In genomic region chr4:25346913-25347312, GRCh38 we compare ENCODE assay signal across 20 cellular contexts. TPM values are rescaled to one million over a fixed set of nuclear protein-coding genes. Genes with fewer than 3 reads are reported as not detected.
DNase-seq lines count a peak whose midpoint lies in the region; ATAC-seq and TF ChIP-seq lines count a peak whose summit lies in the region.
"Had no signal": no experiment of that assay in that cellular context is flagged by ENCODE, and none has a peak within 500 bp of the region (broad histone marks: within the 10 kb centered on the region; RNA-seq: fewer than 3 reads in every experiment).

No MANE protein-coding gene starts in this region.

- POLR2A ChIA-PET in PC-9 (lab: Charles Lee; ENCODE audit: unreplicated experiment) = no interaction called here

- peak; percentile 76 for ATAC-seq in HG02642 (IDR thresholded peaks at IDR 0.05; ENCODE audit: poor library complexity, unreplicated experiment)
- ATAC-seq in HG03565 (IDR thresholded peaks at IDR 0.05; ENCODE audit: unreplicated experiment) = peak; percentile 76
- ATAC-seq in stimulated activated naive CD8-positive, alpha-beta T cell treated with anti-CD3 and anti-CD28 coated beads, Interleukin-15, amount 100 ng/mL, for 72 hours = peak; percentile 58
- ATAC-seq in GM19397 (IDR thresholded peaks at IDR 0.05; ENCODE audit: unreplicated experiment) = no peak
- ATAC-seq: esophagus mucosa, K562, PC-3, T-cell had no signal

- BruUV-seq in PC-9 (replicated peaks; lab: Mats Ljungman, UMichigan) = no TSS peak

- no peaks in the 10 kb centered on the region for H3K27me3 ChIP-seq in PC-9 (ENCODE audit: insufficient read depth, low read depth)

- 0 out of 2 replicates have a peak, but pooled peaks cover 2% of the 10 kb centered on the region for H3K79me2 ChIP-seq in PC-9 (ENCODE audit: low read depth)

- DNase-seq in activated naive CD4-positive, alpha-beta T cell treated with Interleukin-2 at 50 U/mL for 16 hours = no peak
- DNase-seq in stimulated activated naive CD8-positive, alpha-beta T cell treated with anti-CD3 and anti-CD28 coated beads, Interleukin-15, amount 100 ng/mL, for 72 hours = no peak
- no peak for DNase-seq in PC-9
- no peak for DNase-seq in stimulated activated CD4-positive, alpha-beta T cell treated with anti-CD3 and anti-CD28 coated beads, Interleukin-12 subunit alpha, Interleukin-12 subunit beta, amount 100 ng/mL, for 4 hours
- DNase-seq: activated CD4-positive, alpha-beta T cell treated with anti-CD3 and anti-CD28 coated beads, Interleukin-2, amount 10 ng/mL, durations not matched to agents 7 days and 5 days; activated naive CD4-positive, alpha-beta T cell treated with anti-CD3 and anti-CD28 coated beads, Interleukin-2, amount 10 ng/mL, durations not matched to agents 7 days and 5 days; cerebellar nuclear complex; DMS 273 treated with DMSO at 0.1 percent for 48 hours; NCI-H2107; PC-3; T-cell; trophoblast cell had no signal

- H3K9me3 Mint-ChIP-seq in activated naive CD4-positive, alpha-beta T cell treated with anti-CD3 and anti-CD28 coated beads, Interleukin-2, amount 50 U/mL, for 24 hours = no peaks in the 10 kb centered on the region
- H3K9me3 Mint-ChIP-seq in stimulated activated naive CD8-positive, alpha-beta T cell treated with anti-CD3 and anti-CD28 coated beads, Interleukin-15, amount 100 ng/mL, for 72 hours = no peaks in the 10 kb centered on the region
- H3K9me3 Mint-ChIP-seq: activated CD4-positive, alpha-beta T cell treated with anti-CD3 and anti-CD28 coated beads, Interleukin-2, amount 10 ng/mL, durations not matched to agents 7 days and 5 days; activated naive CD4-positive, alpha-beta T cell treated with anti-CD3 and anti-CD28 coated beads, Interleukin-2, amount 10 ng/mL, durations not matched to agents 7 days and 5 days; T-cell had no signal

- H3K4me3 ChIP-seq in PC-9 = no peak overlapping the region
- H3K4me3 ChIP-seq: K562, lung, smooth muscle cell had no signal

- no peak overlapping the region for H3K27ac ChIP-seq in PC-9

- H3K36me3 Mint-ChIP-seq in activated naive CD4-positive, alpha-beta T cell treated with anti-CD3 and anti-CD28 coated beads, Interleukin-2, amount 50 U/mL, for 24 hours = peaks cover 12% of the 10 kb centered on the region

- H3K9me3 ChIP-seq in PC-9 (ENCODE audit: insufficient read depth, low read depth) = no peaks in the 10 kb centered on the region

- H3F3A ChIP-seq in PC-9 (ENCODE audit: insufficient read depth, low read depth) = no peaks in the 10 kb centered on the region

- H4K20me1 ChIP-seq in PC-9 (ENCODE audit: insufficient read depth) = no peaks in the 10 kb centered on the region

- CTCF ChIA-PET in PC-9 (lab: Charles Lee) = no interaction called here

- intact Hi-C loops in PC-9 (cut with micrococcal nuclease; ENCODE audit: unreplicated experiment) = no loop called here

- no peak overlapping the region for H2AFZ ChIP-seq in PC-9

- peaks cover 5% of the 10 kb centered on the region for H3K4me1 Mint-ChIP-seq in activated naive CD4-positive, alpha-beta T cell treated with anti-CD3 and anti-CD28 coated beads, Interleukin-2, amount 50 U/mL, for 24 hours
- peaks cover 8% of the 10 kb centered on the region for H3K4me1 Mint-ChIP-seq in stimulated activated naive CD8-positive, alpha-beta T cell treated with anti-CD3 and anti-CD28 coated beads, Interleukin-15, amount 100 ng/mL, for 72 hours
- H3K4me1 Mint-ChIP-seq: activated naive CD4-positive, alpha-beta T cell treated with anti-CD3 and anti-CD28 coated beads, Interleukin-2, amount 10 ng/mL, durations not matched to agents 7 days and 5 days; T-cell had no signal

- TF ChIP-seq CTCF in PC-9 (conservative IDR thresholded peaks at IDR 0.05) = no peak

- no peaks in the 10 kb centered on the region for H3K27me3 Mint-ChIP-seq in activated naive CD4-positive, alpha-beta T cell treated with anti-CD3 and anti-CD28 coated beads, Interleukin-2, amount 50 U/mL, for 24 hours
- no peaks in the 10 kb centered on the region for H3K27me3 Mint-ChIP-seq in stimulated activated naive CD8-positive, alpha-beta T cell treated with anti-CD3 and anti-CD28 coated beads, Interleukin-15, amount 100 ng/mL, for 72 hours
- H3K27me3 Mint-ChIP-seq: activated CD4-positive, alpha-beta T cell treated with anti-CD3 and anti-CD28 coated beads, Interleukin-2, amount 10 ng/mL, durations not matched to agents 7 days and 5 days; activated naive CD4-positive, alpha-beta T cell treated with anti-CD3 and anti-CD28 coated beads, Interleukin-2, amount 10 ng/mL, durations not matched to agents 7 days and 5 days; T-cell had no signal

- no peak overlapping the region for H3K4me3 Mint-ChIP-seq in activated naive CD4-positive, alpha-beta T cell treated with anti-CD3 and anti-CD28 coated beads, Interleukin-2, amount 50 U/mL, for 24 hours
- H3K4me3 Mint-ChIP-seq in stimulated activated naive CD8-positive, alpha-beta T cell treated with anti-CD3 and anti-CD28 coated beads, Interleukin-15, amount 100 ng/mL, for 72 hours = no peak overlapping the region
- H3K4me3 Mint-ChIP-seq: activated CD4-positive, alpha-beta T cell treated with anti-CD3 and anti-CD28 coated beads, Interleukin-2, amount 10 ng/mL, durations not matched to agents 7 days and 5 days; activated naive CD4-positive, alpha-beta T cell treated with anti-CD3 and anti-CD28 coated beads, Interleukin-2, amount 10 ng/mL, durations not matched to agents 7 days and 5 days; T-cell had no signal

- no peaks in the 10 kb centered on the region for H3K9me2 ChIP-seq in PC-9 (ENCODE audit: insufficient read depth)

- no peak overlapping the region for H3K4me2 ChIP-seq in PC-9
- H3K4me2 ChIP-seq: smooth muscle cell had no signal

- no peaks in the 10 kb centered on the region for H3K4me1 ChIP-seq in PC-9 (replicated peaks; ENCODE audit: insufficient read depth)

- H3K27ac Mint-ChIP-seq in activated naive CD4-positive, alpha-beta T cell treated with anti-CD3 and anti-CD28 coated beads, Interleukin-2, amount 50 U/mL, for 24 hours = peak overlapping the region; percentile 86
- H3K27ac Mint-ChIP-seq in stimulated activated naive CD8-positive, alpha-beta T cell treated with anti-CD3 and anti-CD28 coated beads, Interleukin-15, amount 100 ng/mL, for 72 hours = no peak overlapping the region
- H3K27ac Mint-ChIP-seq: activated CD4-positive, alpha-beta T cell treated with anti-CD3 and anti-CD28 coated beads, Interleukin-2, amount 10 ng/mL, durations not matched to agents 7 days and 5 days; activated naive CD4-positive, alpha-beta T cell treated with anti-CD3 and anti-CD28 coated beads, Interleukin-2, amount 10 ng/mL, durations not matched to agents 7 days and 5 days; T-cell had no signal

- H3K36me3 ChIP-seq in PC-9 (ENCODE audit: low read depth) = no peaks in the 10 kb centered on the region

RNA-seq across cellular contexts. Expression of gene ANAPC4, which starts 30.1 kb away (rescaled TPM):
- 22.9 and 25.8 TPM in 2 replicates for total RNA-seq in PC-9 (2021)

RNA-seq across cellular contexts. Expression of gene ZCCHC4, which starts 34.3 kb away (rescaled TPM):
- total RNA-seq in PC-9 (2021) = 11.7 and 12.2 TPM in 2 replicates
